Comparison of ENCODE assay signal across 11 cellular contexts in the genomic region with DNA sequence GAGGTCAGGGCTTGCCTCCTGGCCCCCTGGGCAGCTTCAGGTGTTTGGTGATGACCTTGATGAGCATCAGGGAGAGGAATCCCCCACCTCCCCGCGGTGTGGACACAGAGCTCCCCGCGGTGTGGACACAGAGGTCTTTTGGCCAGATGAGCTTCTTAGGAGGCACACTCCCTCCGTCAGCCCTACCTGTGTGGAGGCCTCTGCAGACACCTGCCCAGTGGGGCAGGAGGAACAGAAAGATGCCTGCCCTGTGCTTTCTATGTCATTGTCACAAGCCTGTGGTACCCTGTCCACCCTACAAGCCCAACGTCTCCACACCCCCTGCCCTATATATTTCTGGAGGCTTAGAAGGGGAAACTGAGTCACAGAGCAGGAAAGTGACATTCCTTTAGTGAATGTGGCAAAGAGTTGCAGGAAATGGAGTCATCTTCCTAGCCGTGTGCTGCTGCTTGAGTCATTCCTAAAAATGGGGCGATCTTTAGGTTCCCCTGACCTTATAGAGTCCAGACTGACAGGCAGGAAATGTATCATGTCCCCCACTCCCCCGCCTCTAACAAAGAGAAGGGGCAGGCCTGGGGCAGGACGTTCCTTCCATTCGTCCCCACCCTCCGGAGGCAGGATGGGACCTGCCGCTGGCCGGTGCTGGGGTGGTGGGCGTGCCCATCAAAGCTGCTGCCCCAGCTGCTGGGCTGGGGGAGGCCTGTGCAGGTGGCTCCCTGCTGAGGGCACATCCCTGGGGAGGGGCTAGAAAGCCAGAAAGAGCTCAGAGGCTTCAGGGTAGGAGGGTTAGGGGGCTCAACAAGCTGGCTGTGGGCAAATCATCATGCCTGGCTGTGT. TPM values are rescaled to one million over a fixed set of nuclear protein-coding genes. Genes with fewer than 3 reads are reported as not detected.
A peak's percentile ranks its signal among the peaks of the same experiment; 100 is the strongest.
DNase-seq lines count a peak whose midpoint lies in the region; ATAC-seq, FAIRE-seq and TF ChIP-seq lines count a peak whose summit lies in the region.
"Had no signal": no experiment of that assay in that cellular context is flagged by ENCODE, and none has a peak within 500 bp of the region (broad histone marks: within the 10 kb centered on the region; RNA-seq: fewer than 3 reads in every experiment).

No MANE protein-coding gene starts in this region.

- ATAC-seq in HCT116 = no peak
- ATAC-seq in naive thymus-derived CD8-positive, alpha-beta T cell = no peak
- ATAC-seq in HG02588 (IDR thresholded peaks at IDR 0.05; ENCODE audit: unreplicated experiment) = no peak
- no peak for ATAC-seq in HG02840 (IDR thresholded peaks at IDR 0.05; ENCODE audit: low FRiP score, unreplicated experiment)
- no peak for ATAC-seq in GM19035 (IDR thresholded peaks at IDR 0.05; ENCODE audit: unreplicated experiment)

- peak overlapping the region in 6 of 8 donors; percentile 33 to 52 (median 42) for H3K4me3 Mint-ChIP-seq in CD4-positive, alpha-beta memory T cell
- peak overlapping the region; percentile 27 for H3K4me3 Mint-ChIP-seq in astrocyte (ENCODE audit: unreplicated experiment)
- peak overlapping the region; percentile 41 to 79 (median 60) for H3K4me3 Mint-ChIP-seq in naive thymus-derived CD8-positive, alpha-beta T cell

- no peaks in the 10 kb centered on the region for H3K36me3 Mint-ChIP-seq in CD4-positive, alpha-beta memory T cell
- H3K36me3 Mint-ChIP-seq in astrocyte (ENCODE audit: low read depth, unreplicated experiment) = no peaks in the 10 kb centered on the region
- H3K36me3 Mint-ChIP-seq in naive thymus-derived CD8-positive, alpha-beta T cell = no peaks in the 10 kb centered on the region

- H2AFZ ChIP-seq in HCT116 (ENCODE audit: low read depth, low read length, poor library complexity, severe bottlenecking) = no peak overlapping the region
- H2AFZ ChIP-seq in astrocyte (ENCODE audit: low read depth, low read length) = no peak overlapping the region

- TF ChIP-seq CTCF in HCT116 (IDR thresholded peaks at IDR 0.05 in 2 of 3, conservative IDR thresholded peaks at IDR 0.05 in 1 of 3; ENCODE audit: borderline replicate concordance in 1 of 3, insufficient read depth in 1 of 3, low read depth in 2 of 3, low read length in 2 of 3) (no peak), astrocyte (IDR thresholded peaks at IDR 0.05; ENCODE audit: insufficient read depth, low read depth, low read length) (no peak)

- peaks cover 1 to 5% (median 3%) of the 10 kb centered on the region in 4 donors for H3K4me1 Mint-ChIP-seq in CD4-positive, alpha-beta memory T cell
- H3K4me1 Mint-ChIP-seq in astrocyte (ENCODE audit: low read depth, unreplicated experiment) = peaks cover 17% of the 10 kb centered on the region
- H3K4me1 Mint-ChIP-seq in naive thymus-derived CD8-positive, alpha-beta T cell = peaks cover 4 to 58% (median 12%) of the 10 kb centered on the region in 4 donors

- TF ChIP-seq RAD21 in HCT116 (IDR thresholded peaks at IDR 0.05; ENCODE audit: low read depth) = no peak

- no peak overlapping the region for H3K4me3 ChIP-seq in CD4-positive, alpha-beta memory T cell (ENCODE audit: low read length in 2 of 2)
- H3K4me3 ChIP-seq in HCT116 (replicated peaks in 1 of 2; ENCODE audit: low read depth in 1 of 2, low read length in 2 of 2) = peak overlapping the region; percentile 69 to 72
- H3K4me3 ChIP-seq in astrocyte (ENCODE audit: insufficient read depth, low read depth, low read length) = no peak overlapping the region

- RAD21 ChIA-PET in HCT116 (lab: Charles Lee; ENCODE audit: low non-redundant PET in 1 of 2, low total read pairs in 2 of 2, uncharacterized antibody in 2 of 2, unreplicated experiment in 2 of 2) = no interaction called here

- intact Hi-C loops in CD4-positive, alpha-beta memory T cell (cut with micrococcal nuclease) = no loop called here
- intact Hi-C loops in HCT116 (cut with micrococcal nuclease) = no loop called here

- FAIRE-seq in astrocyte (lab: Jason Lieb, UNC) = no peak
- FAIRE-seq: G401.6 had no signal

- H3K27me3 Mint-ChIP-seq in CD4-positive, alpha-beta memory T cell = peaks cover 19 to 21% of the 10 kb centered on the region in 2 donors
- H3K27me3 Mint-ChIP-seq in astrocyte (ENCODE audit: low read depth, unreplicated experiment) = peaks cover 11% of the 10 kb centered on the region
- H3K27me3 Mint-ChIP-seq in naive thymus-derived CD8-positive, alpha-beta T cell = peaks cover 3 to 25% (median 4%) of the 10 kb centered on the region in 5 donors

- no peaks in the 10 kb centered on the region for H3K9me2 ChIP-seq in HCT116 (ENCODE audit: insufficient read depth)

- no peaks in the 10 kb centered on the region for H3K36me3 ChIP-seq in CD4-positive, alpha-beta memory T cell (ENCODE audit: insufficient read depth, low read length)
- H3K36me3 ChIP-seq in HCT116 (ENCODE audit: control insufficient read depth in 1 of 2, insufficient read depth in 2 of 2, low read length in 2 of 2) = no peaks in the 10 kb centered on the region
- H3K36me3 ChIP-seq in astrocyte (ENCODE audit: insufficient read depth, low read length) = no peaks in the 10 kb centered on the region
- H3K36me3 ChIP-seq: vagina had no signal

- H3K27ac ChIP-seq in CD4-positive, alpha-beta memory T cell (ENCODE audit: low read depth, low read length) = no peak overlapping the region
- H3K27ac ChIP-seq in HCT116 (ENCODE audit: low read depth, low read length) (peak overlapping the region; percentile 82; the same call in 1 of the 2 replicates), astrocyte (ENCODE audit: low read depth, low read length) (no peak overlapping the region)
- H3K27ac ChIP-seq: vagina had no signal

- no TSS peak for BruUV-seq in HCT116 (replicated peaks; lab: Mats Ljungman, UMichigan)

- H4K20me1 ChIP-seq in HCT116 (ENCODE audit: insufficient read depth) (no peaks in the 10 kb centered on the region), astrocyte (ENCODE audit: insufficient read depth, low read length) (peaks cover 7% of the 10 kb centered on the region)

- no peaks in the 10 kb centered on the region for H3K9me3 ChIP-seq in CD4-positive, alpha-beta memory T cell (ENCODE audit: control insufficient read depth in 1 of 2, low read length in 2 of 2)
- H3K9me3 ChIP-seq in HCT116 (ENCODE audit: control insufficient read depth in 1 of 2, insufficient read depth in 1 of 2, low read depth in 1 of 2, low read length in 2 of 2) (no peaks in the 10 kb centered on the region), astrocyte (ENCODE audit: insufficient read depth, low read depth, low read length) (no peaks in the 10 kb centered on the region)
- H3K9me3 ChIP-seq: vagina had no signal

- H3K9me3 Mint-ChIP-seq in CD4-positive, alpha-beta memory T cell = no peaks in the 10 kb centered on the region
- no peaks in the 10 kb centered on the region for H3K9me3 Mint-ChIP-seq in astrocyte (ENCODE audit: unreplicated experiment)
- H3K9me3 Mint-ChIP-seq in naive thymus-derived CD8-positive, alpha-beta T cell = no peaks in the 10 kb centered on the region

- DNase-seq in CD4-positive, alpha-beta memory T cell = no peak
- DNase-seq in HCT116 (ENCODE audit: low read depth, low spot score) (no peak), astrocyte (ENCODE audit: low read depth) (no peak), NCI-H524 treated with DMSO at 0.1 percent for 48 hours (lab: John Stamatoyannopoulos, UW) (no peak)
- DNase-seq in naive thymus-derived CD8-positive, alpha-beta T cell = peak in 1 of 10 donors; percentile 15
- DNase-seq: T-helper 1 cell had no signal

- no peak overlapping the region for H3K27ac Mint-ChIP-seq in CD4-positive, alpha-beta memory T cell
- no peak overlapping the region for H3K27ac Mint-ChIP-seq in astrocyte (ENCODE audit: unreplicated experiment)
- H3K27ac Mint-ChIP-seq in naive thymus-derived CD8-positive, alpha-beta T cell = peak overlapping the region in 2 of 10 donors; percentile 11 to 21

- H3K4me2 ChIP-seq in HCT116 (ENCODE audit: low read length) = peak overlapping the region; percentile 79
- peak overlapping the region; percentile 93 for H3K4me2 ChIP-seq in astrocyte (ENCODE audit: low read length)

- H3K9ac ChIP-seq in HCT116 (ENCODE audit: low read length) (peak overlapping the region; percentile 95), astrocyte (ENCODE audit: low read length) (no peak overlapping the region)

- peaks cover 13% of the 10 kb centered on the region for H3K27me3 ChIP-seq in CD4-positive, alpha-beta memory T cell (ENCODE audit: insufficient read depth, low read length)
- no peaks in the 10 kb centered on the region; the same call in 1 of the 2 replicates for H3K27me3 ChIP-seq in HCT116 (ENCODE audit: insufficient read depth, low read length)
- no peaks in the 10 kb centered on the region for H3K27me3 ChIP-seq in astrocyte (ENCODE audit: insufficient read depth, low read length)
- H3K27me3 ChIP-seq: vagina had no signal

- H3K4me1 ChIP-seq in CD4-positive, alpha-beta memory T cell (ENCODE audit: insufficient read depth, low read length) = no peaks in the 10 kb centered on the region
- H3K4me1 ChIP-seq in HCT116 (ENCODE audit: control insufficient read depth in 1 of 2, insufficient read depth in 2 of 2, low read length in 2 of 2) (peaks cover 34 to 55% of the 10 kb centered on the region in 2 experiments), astrocyte (ENCODE audit: insufficient read depth, low read length) (peaks cover 40% of the 10 kb centered on the region)

- CTCF ChIA-PET in CD4-positive, alpha-beta memory T cell (lab: Charles Lee; ENCODE audit: partially characterized antibody) = no interaction called here
- CTCF ChIA-PET in HCT116 (lab: Charles Lee) = interaction anchor here (1.2 kb wide), 1 partner anchor 8 kb away, joined by 5 read pairs; no protein-coding TSS in a partner anchor

- peaks cover 25% of the 10 kb centered on the region; the same call in 1 of the 2 replicates for H3K79me2 ChIP-seq in HCT116 (ENCODE audit: insufficient read depth, low read length)
- peaks cover 5% of the 10 kb centered on the region for H3K79me2 ChIP-seq in astrocyte (ENCODE audit: insufficient read depth, low read length)

- no peak for TF ChIP-seq POLR2A in HCT116 (IDR thresholded peaks at IDR 0.05; ENCODE audit: borderline replicate concordance, extremely low read depth, insufficient read depth, insufficient read length)

- POLR2A ChIA-PET in CD4-positive, alpha-beta memory T cell (lab: Charles Lee; ENCODE audit: partially characterized antibody) = no interaction called here
- POLR2A ChIA-PET in HCT116 (lab: Charles Lee) = no interaction called here
- POLR2A ChIA-PET in naive thymus-derived CD8-positive, alpha-beta T cell (lab: Charles Lee) = interaction anchor here (0.6 to 3.3 kb wide), 3 partner anchors 10 to 16 kb away, joined by 3 to 25 read pairs (median 4); no protein-coding TSS in a partner anchor

RNA-seq across cellular contexts. Expression of gene C16orf74, which starts 1.0 kb away (rescaled TPM):
- 10 to 100 TPM; 11.7 to 13.6 TPM for total RNA-seq in CD4-positive, alpha-beta memory T cell
- polyA plus RNA-seq in CD4-positive, alpha-beta memory T cell = 10 to 100 TPM; 15.0 to 16.5 TPM
- 30.0 TPM for total RNA-seq in HCT116 (2021; ENCODE audit: unreplicated experiment)
- 30.2 and 35.4 TPM in 2 replicates for polyA plus RNA-seq in HCT116 (2012)
- total RNA-seq in astrocyte = 2.6 and 4.7 TPM in 2 replicates
- 10 to 100 TPM; 38.0 to 42.3 TPM for total RNA-seq in naive thymus-derived CD8-positive, alpha-beta T cell
- 10 to 100 TPM; 16.0 to 19.1 (median 17.2) TPM for polyA plus RNA-seq in naive thymus-derived CD8-positive, alpha-beta T cell

RNA-seq across cellular contexts. Expression of gene EMC8, which starts 47.5 kb away (rescaled TPM):
- total RNA-seq in CD4-positive, alpha-beta memory T cell = 10 to 100 TPM; 22.7 to 22.8 TPM
- polyA plus RNA-seq in CD4-positive, alpha-beta memory T cell = 10 to 100 TPM; 22.1 to 22.7 TPM
- total RNA-seq in HCT116 (2021; ENCODE audit: unreplicated experiment) = 73.0 TPM
- 53.7 and 56.0 TPM in 2 replicates for polyA plus RNA-seq in HCT116 (2012)
- 41.3 and 42.7 TPM in 2 replicates for total RNA-seq in astrocyte
- total RNA-seq in naive thymus-derived CD8-positive, alpha-beta T cell = 10 to 100 TPM; 36.9 to 38.7 TPM
- polyA plus RNA-seq in naive thymus-derived CD8-positive, alpha-beta T cell = 10 to 100 TPM; 21.6 to 28.6 (median 27.2) TPM

RNA-seq across cellular contexts. Expression of gene COX4I1, which starts 47.6 kb away (rescaled TPM):
- 100 to 1,000 TPM; 490 to 521 TPM for total RNA-seq in CD4-positive, alpha-beta memory T cell
- 1,000 to 10,000 TPM in 1 of 2 donors, 100 to 1,000 TPM in 1; 904 to 1,127 TPM for polyA plus RNA-seq in CD4-positive, alpha-beta memory T cell
- total RNA-seq in HCT116 (2021; ENCODE audit: unreplicated experiment) = 839 TPM
- polyA plus RNA-seq in HCT116 (2012) = 1,327 and 1,340 TPM in 2 replicates
- total RNA-seq in astrocyte = 453 and 459 TPM in 2 replicates
- total RNA-seq in naive thymus-derived CD8-positive, alpha-beta T cell = 100 to 1,000 TPM; 750 to 766 TPM
- polyA plus RNA-seq in naive thymus-derived CD8-positive, alpha-beta T cell = 1,000 to 10,000 TPM; 1,212 to 1,344 (median 1,331) TPM

Comparison
In these comparisons a context has a peak if more than half of its experiments do, and no peak if none do; other contexts are left out.
1. H3K4me3 ChIP-seq: peak in HCT116 (2 of 2); none in CD4-positive, alpha-beta memory T cell (0 of 2) and astrocyte (single experiment).
2. Peak in every context shown above with its lines, with median percentiles within 50 percentile points of each other: H3K4me3 Mint-ChIP-seq.